Comparison of ENCODE assay signal across 36 cellular contexts in genomic region chr10:105727131-105727530, GRCh38.
"Had no signal": no experiment of that assay in that cellular context is flagged by ENCODE, and none has a peak within 500 bp of the region (broad histone marks: within the 10 kb centered on the region; RNA-seq: fewer than 3 reads in every experiment).

No MANE protein-coding gene starts in this region.

- H3K36me3 Mint-ChIP-seq: activated naive CD8-positive, alpha-beta T cell treated with anti-CD3 and anti-CD28 coated beads, Interleukin-2, amount 10 ng/mL, durations not matched to agents 7 days and 5 days had no signal

- H3K27ac Mint-ChIP-seq: activated CD4-positive, alpha-beta T cell treated with anti-CD3 and anti-CD28 coated beads, Interleukin-2, amount 10 ng/mL, durations not matched to agents 24 days and 14 days; activated CD8-positive, alpha-beta T cell treated with anti-CD3 and anti-CD28 coated beads for 36 hours; activated naive CD4-positive, alpha-beta T cell treated with anti-CD3 and anti-CD28 coated beads, Interleukin-2, amount 50 U/mL, for 24 hours; activated naive CD8-positive, alpha-beta T cell treated with anti-CD3 and anti-CD28 coated beads, Interleukin-2, amount 10 ng/mL, durations not matched to agents 7 days and 5 days; activated T-cell treated with anti-CD3 and anti-CD28 coated beads, Interleukin-2, amount 50 U/mL, for 72 hours; activated T-helper 17 cell treated with anti-CD3 and anti-CD28 coated beads, Interleukin-2, amount 50 U/mL, for 72 hours had no signal

- H3K9me3 Mint-ChIP-seq: activated CD4-positive, alpha-beta T cell treated with anti-CD3 and anti-CD28 coated beads, Interleukin-2, amount 10 ng/mL, durations not matched to agents 24 days and 14 days had no signal

- H3K4me3 ChIP-seq: ascending aorta, cardiac muscle cell had no signal

- H3K4me3 Mint-ChIP-seq: activated CD4-positive, alpha-beta T cell treated with anti-CD3 and anti-CD28 coated beads, Interleukin-2, amount 10 ng/mL, durations not matched to agents 24 days and 14 days; activated CD8-positive, alpha-beta T cell treated with anti-CD3 and anti-CD28 coated beads for 36 hours; activated naive CD4-positive, alpha-beta T cell treated with anti-CD3 and anti-CD28 coated beads, Interleukin-2, amount 50 U/mL, for 24 hours; activated naive CD8-positive, alpha-beta T cell treated with anti-CD3 and anti-CD28 coated beads, Interleukin-2, amount 10 ng/mL, durations not matched to agents 7 days and 5 days; activated T-cell treated with anti-CD3 and anti-CD28 coated beads, Interleukin-2, amount 50 U/mL, for 72 hours; activated T-helper 17 cell treated with anti-CD3 and anti-CD28 coated beads, Interleukin-2, amount 50 U/mL, for 72 hours; central memory CD8-positive, alpha-beta T cell had no signal

- DNase-seq: activated CD4-positive, alpha-beta T cell treated with anti-CD3 and anti-CD28 coated beads, Interleukin-2, amount 10 ng/mL, durations not matched to agents 24 days and 14 days; activated CD4-positive, alpha-beta T cell treated with anti-CD3 and anti-CD28 coated beads, Interleukin-2, amount 50 U/mL, for 4 hours; activated CD8-positive, alpha-beta T cell treated with anti-CD3 and anti-CD28 coated beads for 36 hours; activated effector memory CD4-positive, alpha-beta T cell treated with anti-CD3 and anti-CD28 coated beads, Interleukin-2, amount 50 U/mL, for 16 hours; activated naive CD4-positive, alpha-beta T cell treated with Interleukin-2 at 50 U/mL for 16 hours; activated naive CD8-positive, alpha-beta T cell treated with anti-CD3 and anti-CD28 coated beads, Interleukin-2, amount 10 ng/mL, durations not matched to agents 7 days and 5 days; activated T-cell treated with anti-CD3 and anti-CD28 coated beads, Interleukin-2, amount 50 U/mL, for 1 hour; activated T-cell treated with anti-CD3 and anti-CD28 coated beads, Interleukin-2, amount 50 U/mL, for 72 hours; amygdala; Kasumi-1; NCI-H1092 treated with DMSO at 0.1 percent for 48 hours; NCI-H1417; NCI-H146; NCI-H187; NCI-H2029 treated with DMSO at 0.1 percent for 48 hours; NCI-H2107; NCI-H2171; NCI-H510A; NCI-H526; NCI-H748 treated with DMSO at 0.1 percent for 48 hours; NK-92 treated with Interleukin-12 subunit alpha and Interleukin-12 subunit beta, amount 100 ng/mL, for 24 hours; PC-3; SIG-M5; SW 1271; T-helper 1 cell; T-helper 2 cell; T1000; WERI-Rb-1 had no signal

- H3K27me3 Mint-ChIP-seq: activated CD4-positive, alpha-beta T cell treated with anti-CD3 and anti-CD28 coated beads, Interleukin-2, amount 10 ng/mL, durations not matched to agents 24 days and 14 days; activated CD8-positive, alpha-beta T cell treated with anti-CD3 and anti-CD28 coated beads for 36 hours; activated naive CD8-positive, alpha-beta T cell treated with anti-CD3 and anti-CD28 coated beads, Interleukin-2, amount 10 ng/mL, durations not matched to agents 7 days and 5 days; activated T-helper 17 cell treated with anti-CD3 and anti-CD28 coated beads, Interleukin-2, amount 50 U/mL, for 72 hours; central memory CD8-positive, alpha-beta T cell had no signal

- ATAC-seq: activated CD8-positive, alpha-beta T cell treated with anti-CD3 and anti-CD28 coated beads for 36 hours; activated T-cell treated with anti-CD3 and anti-CD28 coated beads, Interleukin-2, amount 50 U/mL, for 72 hours; activated T-helper 17 cell treated with anti-CD3 and anti-CD28 coated beads, Interleukin-2, amount 50 U/mL, for 72 hours; PC-3; Right ventricle myocardium inferior; SK-N-SH treated with all-trans-retinoic acid at 6 μM for 48 hours had no signal

- H3K9me3 ChIP-seq: ascending aorta had no signal

- H3K36me3 ChIP-seq: ascending aorta, cardiac muscle cell, WERI-Rb-1 had no signal

- H3K4me1 ChIP-seq: ascending aorta had no signal

- H3K27ac ChIP-seq: ascending aorta, cardiac muscle cell, RWPE1, WERI-Rb-1 had no signal

- H3K4me1 Mint-ChIP-seq: activated CD4-positive, alpha-beta T cell treated with anti-CD3 and anti-CD28 coated beads, Interleukin-2, amount 10 ng/mL, durations not matched to agents 24 days and 14 days; activated naive CD4-positive, alpha-beta T cell treated with anti-CD3 and anti-CD28 coated beads, Interleukin-2, amount 50 U/mL, for 24 hours; activated naive CD8-positive, alpha-beta T cell treated with anti-CD3 and anti-CD28 coated beads, Interleukin-2, amount 10 ng/mL, durations not matched to agents 7 days and 5 days; activated T-helper 17 cell treated with anti-CD3 and anti-CD28 coated beads, Interleukin-2, amount 50 U/mL, for 72 hours; central memory CD8-positive, alpha-beta T cell had no signal

- H3K27me3 ChIP-seq: ascending aorta, cardiac muscle cell had no signal
